Comparison of ENCODE assay signal across 17 cellular contexts in the genomic region with DNA sequence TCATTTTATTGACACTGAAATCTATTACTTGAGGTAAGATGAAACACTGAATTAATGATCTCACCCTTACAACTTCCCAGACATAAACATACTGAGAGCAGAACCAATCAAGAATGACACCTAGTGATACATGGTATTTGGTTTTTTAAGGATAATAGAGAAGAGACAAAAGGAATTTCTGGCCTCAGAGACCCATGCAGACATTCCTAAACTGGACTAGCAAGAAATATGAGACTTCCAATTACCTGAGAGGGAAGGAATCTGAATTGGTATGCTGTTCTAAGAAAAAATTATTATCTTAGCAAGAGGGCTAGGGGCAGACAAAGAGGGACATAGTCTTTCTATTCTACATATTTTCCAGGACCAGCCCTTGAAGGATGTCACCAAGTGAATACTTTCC.
DNase-seq lines count a peak whose midpoint lies in the region; ATAC-seq and TF ChIP-seq lines count a peak whose summit lies in the region.
"Had no signal": no experiment of that assay in that cellular context is flagged by ENCODE, and none has a peak within 500 bp of the region (broad histone marks: within the 10 kb centered on the region; RNA-seq: fewer than 3 reads in every experiment).

No MANE protein-coding gene starts in this region.

- H3K4me3 ChIP-seq in PC-9: no peak overlapping the region
- H3K4me3 ChIP-seq in choroid plexus epithelial cell (ENCODE audit: low read depth, low read length): no peak overlapping the region
- H3K4me3 ChIP-seq: A549, GM12878, K562 had no signal

- no peaks in the 10 kb centered on the region for H3K79me2 ChIP-seq in PC-9 (ENCODE audit: low read depth)

- no peaks in the 10 kb centered on the region for H4K20me1 ChIP-seq in PC-9 (ENCODE audit: insufficient read depth)

- ATAC-seq in HG03521 (IDR thresholded peaks at IDR 0.05; ENCODE audit: unreplicated experiment) (no peak), GM21825 (IDR thresholded peaks at IDR 0.05; ENCODE audit: unreplicated experiment) (no peak)
- ATAC-seq in stimulated activated naive B cell treated with anti-CD40 and anti-IgM and Interleukin-4, amounts not matched to agents 10 μg/mL and 1 μg/mL and 100 μg/mL, for 72 hours (replicated peaks): no peak
- ATAC-seq: A549, GM12878, HCT116, K562 had no signal

- TF ChIP-seq CTCF in PC-9 (conservative IDR thresholded peaks at IDR 0.05): no peak
- TF ChIP-seq CTCF in choroid plexus epithelial cell (conservative IDR thresholded peaks at IDR 0.05; ENCODE audit: low read depth, low read length): no peak
- no peak for TF ChIP-seq CTCF in mesothelial cell of epicardium (IDR thresholded peaks at IDR 0.05; ENCODE audit: unreplicated experiment)

- H3K36me3 Mint-ChIP-seq in mesothelial cell of epicardium: peaks cover 7% of the 10 kb centered on the region
- no peaks in the 10 kb centered on the region for H3K36me3 Mint-ChIP-seq in stimulated activated naive B cell treated with anti-CD40 and anti-IgM and Interleukin-4, amounts not matched to agents 10 μg/mL and 1 μg/mL and 100 μg/mL, for 72 hours
- H3K36me3 Mint-ChIP-seq: CD14-positive monocyte had no signal

- POLR2A ChIA-PET in PC-9 (lab: Charles Lee; ENCODE audit: unreplicated experiment): interaction anchor here (0.7 kb wide), 1 partner anchor 58 kb away, joined by 3 read pairs; no protein-coding TSS in a partner anchor

- peak overlapping the region; percentile 62 for H3K27ac Mint-ChIP-seq in mesothelial cell of epicardium
- no peak overlapping the region for H3K27ac Mint-ChIP-seq in stimulated activated naive B cell treated with anti-CD40 and anti-IgM and Interleukin-4, amounts not matched to agents 10 μg/mL and 1 μg/mL and 100 μg/mL, for 72 hours
- H3K27ac Mint-ChIP-seq: CD14-positive monocyte had no signal

- no peaks in the 10 kb centered on the region for H3K9me2 ChIP-seq in PC-9 (ENCODE audit: insufficient read depth)

- H3K9me3 ChIP-seq in PC-9 (ENCODE audit: insufficient read depth, low read depth): no peaks in the 10 kb centered on the region
- H3K9me3 ChIP-seq: A549 had no signal

- intact Hi-C loops in PC-9 (cut with micrococcal nuclease; ENCODE audit: unreplicated experiment): loop anchor here (1.0 kb wide), 1 partner anchor 149 kb away; no protein-coding TSS in a partner anchor

- CTCF ChIA-PET in PC-9 (lab: Charles Lee): no interaction called here

- H3K4me3 Mint-ChIP-seq in mesothelial cell of epicardium: no peak overlapping the region
- H3K4me3 Mint-ChIP-seq in stimulated activated naive B cell treated with anti-CD40 and anti-IgM and Interleukin-4, amounts not matched to agents 10 μg/mL and 1 μg/mL and 100 μg/mL, for 72 hours: no peak overlapping the region
- H3K4me3 Mint-ChIP-seq: CD14-positive monocyte had no signal

- H3K27ac ChIP-seq in PC-9: no peak overlapping the region
- H3K27ac ChIP-seq: A549 had no signal

- no peaks in the 10 kb centered on the region for H3K36me3 ChIP-seq in PC-9 (ENCODE audit: low read depth)

- no TSS peak for BruUV-seq in PC-9 (replicated peaks; lab: Mats Ljungman, UMichigan)

- no peaks in the 10 kb centered on the region for H3K27me3 ChIP-seq in PC-9 (ENCODE audit: insufficient read depth, low read depth)

- peak; percentile 1 for DNase-seq in EL
- DNase-seq in PC-9: peak; percentile 12 to 64
- DNase-seq in choroid plexus epithelial cell (ENCODE audit: low read depth): peak; percentile 26
- DNase-seq in mesothelial cell of epicardium (ENCODE audit: low spot score in 2 of 2, unreplicated experiment in 2 of 2): no peak
- DNase-seq in stimulated activated naive B cell treated with anti-CD40 and anti-IgM and Interleukin-4, amounts not matched to agents 10 μg/mL and 1 μg/mL and 100 μg/mL, for 72 hours: no peak
- DNase-seq: COR-L47, NCI-H1092, NCI-H1694, NCI-H2107, SHP77 had no signal

- H3K4me1 ChIP-seq in PC-9 (replicated peaks; ENCODE audit: insufficient read depth): 0 out of 2 replicates have a peak, but pooled peaks cover 9% of the 10 kb centered on the region
- H3K4me1 ChIP-seq: A549 had no signal

- no peaks in the 10 kb centered on the region for H3F3A ChIP-seq in PC-9 (ENCODE audit: insufficient read depth, low read depth)

- H3K4me2 ChIP-seq in PC-9: no peak overlapping the region
- H3K4me2 ChIP-seq: A549 had no signal

- peaks cover 51% of the 10 kb centered on the region for H3K9me3 Mint-ChIP-seq in mesothelial cell of epicardium
- H3K9me3 Mint-ChIP-seq in stimulated activated naive B cell treated with anti-CD40 and anti-IgM and Interleukin-4, amounts not matched to agents 10 μg/mL and 1 μg/mL and 100 μg/mL, for 72 hours: peaks cover 5 to 8% of the 10 kb centered on the region in 2 donors

- H3K27me3 Mint-ChIP-seq in mesothelial cell of epicardium (ENCODE audit: low read depth): no peaks in the 10 kb centered on the region
- H3K27me3 Mint-ChIP-seq in stimulated activated naive B cell treated with anti-CD40 and anti-IgM and Interleukin-4, amounts not matched to agents 10 μg/mL and 1 μg/mL and 100 μg/mL, for 72 hours: no peaks in the 10 kb centered on the region

- H2AFZ ChIP-seq in PC-9: no peak overlapping the region

- peaks cover 10% of the 10 kb centered on the region for H3K4me1 Mint-ChIP-seq in mesothelial cell of epicardium
- H3K4me1 Mint-ChIP-seq in stimulated activated naive B cell treated with anti-CD40 and anti-IgM and Interleukin-4, amounts not matched to agents 10 μg/mL and 1 μg/mL and 100 μg/mL, for 72 hours: no peaks in the 10 kb centered on the region
- H3K4me1 Mint-ChIP-seq: CD14-positive monocyte had no signal

Comparison
In these comparisons a context has a peak if more than half of its experiments do, and no peak if none do; other contexts are left out.
1. DNase-seq: peak in EL (single experiment), PC-9 (2 of 2) and choroid plexus epithelial cell (single experiment); none in mesothelial cell of epicardium (0 of 2) and stimulated activated naive B cell treated with anti-CD40 and anti-IgM and Interleukin-4, amounts not matched to agents 10 μg/mL and 1 μg/mL and 100 μg/mL, for 72 hours (single experiment).